In genomic region chrX:68175569-68175968, GRCh38 we compare ENCODE assay signal across 21 cellular contexts.
DNase-seq lines count a peak whose midpoint lies in the region; ATAC-seq and TF ChIP-seq lines count a peak whose summit lies in the region.
"Had no signal": no experiment of that assay in that cellular context is flagged by ENCODE, and none has a peak within 500 bp of the region (broad histone marks: within the 10 kb centered on the region; RNA-seq: fewer than 3 reads in every experiment).

No MANE protein-coding gene starts in this region.

- no peak overlapping the region for H3K4me3 Mint-ChIP-seq in activated T-helper 17 cell treated with anti-CD3 and anti-CD28 coated beads, Interleukin-2, amount 50 U/mL, for 72 hours
- H3K4me3 Mint-ChIP-seq: CD4-positive, CD25-positive, alpha-beta regulatory T cell; neural progenitor cell had no signal

- H3K4me1 ChIP-seq in heart left ventricle (peaks cover 0 to 2% (median 0%) of the 10 kb centered on the region in 12 donors), left ventricle myocardium inferior (peaks cover 4% of the 10 kb centered on the region), left lung (no peaks in the 10 kb centered on the region), Karpas-422 (ENCODE audit: low read length) (no peaks in the 10 kb centered on the region)
- H3K4me1 ChIP-seq: A549, neural progenitor cell had no signal

- no peaks in the 10 kb centered on the region for H3K27me3 Mint-ChIP-seq in activated T-helper 17 cell treated with anti-CD3 and anti-CD28 coated beads, Interleukin-2, amount 50 U/mL, for 72 hours
- H3K27me3 Mint-ChIP-seq: CD4-positive, CD25-positive, alpha-beta regulatory T cell had no signal

- H4K20me1 ChIP-seq in Karpas-422 (ENCODE audit: insufficient read depth, low read depth, low read length): no peaks in the 10 kb centered on the region

- TF ChIP-seq CTCF in heart left ventricle (IDR thresholded peaks at IDR 0.05) (no peak), left ventricle myocardium inferior (IDR thresholded peaks at IDR 0.05; ENCODE audit: borderline replicate concordance) (no peak), fibroblast of the aortic adventitia (IDR thresholded peaks at IDR 0.05; ENCODE audit: insufficient read depth, low read length) (no peak), left lung (IDR thresholded peaks at IDR 0.05) (no peak)

- no peak overlapping the region for H3K27ac Mint-ChIP-seq in activated T-helper 17 cell treated with anti-CD3 and anti-CD28 coated beads, Interleukin-2, amount 50 U/mL, for 72 hours
- H3K27ac Mint-ChIP-seq: CD4-positive, CD25-positive, alpha-beta regulatory T cell; neural progenitor cell had no signal

- 44 to 63% (median 55%) methylated on average over 3 of the region's 3 CpGs for whole genome bisulfite sequencing in heart left ventricle, 4 donors

- no peak overlapping the region for H3K4me2 ChIP-seq in Karpas-422 (ENCODE audit: low read depth, low read length, poor library complexity, severe bottlenecking)
- H3K4me2 ChIP-seq: A549, neural progenitor cell had no signal

- H3K4me1 Mint-ChIP-seq in activated T-helper 17 cell treated with anti-CD3 and anti-CD28 coated beads, Interleukin-2, amount 50 U/mL, for 72 hours: no peaks in the 10 kb centered on the region
- H3K4me1 Mint-ChIP-seq: neural progenitor cell had no signal

- no peaks in the 10 kb centered on the region for H3K9me2 ChIP-seq in Karpas-422 (replicated peaks; ENCODE audit: insufficient read depth, low read length)

- H3K9me3 ChIP-seq in heart left ventricle: peaks cover 0 to 5% (median 0%) of the 10 kb centered on the region in 12 donors
- H3K9me3 ChIP-seq in left ventricle myocardium inferior (replicated peaks): no peaks in the 10 kb centered on the region
- H3K9me3 ChIP-seq in left lung: peaks cover 0 to 4% of the 10 kb centered on the region in 2 donors
- no peaks in the 10 kb centered on the region for H3K9me3 ChIP-seq in Karpas-422 (ENCODE audit: low read length)
- H3K9me3 ChIP-seq: A549 had no signal

- H3K36me3 ChIP-seq in heart left ventricle (no peaks in the 10 kb centered on the region), left ventricle myocardium inferior (no peaks in the 10 kb centered on the region), left lung (no peaks in the 10 kb centered on the region), Karpas-422 (ENCODE audit: insufficient read depth, low read length) (no peaks in the 10 kb centered on the region)
- H3K36me3 ChIP-seq: neural progenitor cell had no signal

- no peak overlapping the region for H2AFZ ChIP-seq in Karpas-422 (ENCODE audit: low read length)
- H2AFZ ChIP-seq: neural progenitor cell had no signal

- H3K27ac ChIP-seq in heart left ventricle (no peak overlapping the region), left ventricle myocardium inferior (replicated peaks) (no peak overlapping the region), left lung (no peak overlapping the region), Karpas-422 (ENCODE audit: low read length) (no peak overlapping the region)
- H3K27ac ChIP-seq: A549, neural progenitor cell, SK-N-MC had no signal

- no peak overlapping the region for H3K9ac ChIP-seq in Karpas-422 (ENCODE audit: low read length)
- H3K9ac ChIP-seq: neural progenitor cell had no signal

- TF ChIP-seq POLR2A in heart left ventricle (IDR thresholded peaks at IDR 0.05): no peak

- no peaks in the 10 kb centered on the region for H3K79me2 ChIP-seq in Karpas-422 (ENCODE audit: low read length)

- H3K27me3 ChIP-seq in heart left ventricle (peaks cover 0 to 5% (median 0%) of the 10 kb centered on the region in 9 donors), left ventricle myocardium inferior (ENCODE audit: low read depth) (no peaks in the 10 kb centered on the region), left lung (peaks cover 0 to 4% of the 10 kb centered on the region in 2 donors), Karpas-422 (ENCODE audit: low read length) (no peaks in the 10 kb centered on the region)
- H3K27me3 ChIP-seq: neural progenitor cell had no signal

- ATAC-seq in heart left ventricle: peak in 3 of 4 donors; percentile 46 to 63 (median 55)
- ATAC-seq in activated T-helper 17 cell treated with anti-CD3 and anti-CD28 coated beads, Interleukin-2, amount 50 U/mL, for 72 hours (replicated peaks): peak; percentile 31
- ATAC-seq in left lung: no peak
- ATAC-seq: A549, right cardiac atrium had no signal

- H3K4me3 ChIP-seq in heart left ventricle (no peak overlapping the region), left ventricle myocardium inferior (no peak overlapping the region), fibroblast of the aortic adventitia (ENCODE audit: low read depth, low read length) (no peak overlapping the region), left lung (no peak overlapping the region), Karpas-422 (ENCODE audit: low read length) (no peak overlapping the region)
- H3K4me3 ChIP-seq: A549, neural progenitor cell, SK-N-MC had no signal

- H3K9me3 Mint-ChIP-seq in activated T-helper 17 cell treated with anti-CD3 and anti-CD28 coated beads, Interleukin-2, amount 50 U/mL, for 72 hours: no peaks in the 10 kb centered on the region

- H3K36me3 Mint-ChIP-seq in activated T-helper 17 cell treated with anti-CD3 and anti-CD28 coated beads, Interleukin-2, amount 50 U/mL, for 72 hours (ENCODE audit: low read depth): no peaks in the 10 kb centered on the region
- H3K36me3 Mint-ChIP-seq: CD4-positive, CD25-positive, alpha-beta regulatory T cell; neural progenitor cell had no signal

- intact Hi-C loops in heart left ventricle (cut with DNase I) (no loop called here), left ventricle myocardium inferior (cut with micrococcal nuclease) (no loop called here), left lung (cut with DNase I) (no loop called here)

- no peak for DNase-seq in heart left ventricle
- DNase-seq in left ventricle myocardium inferior: no peak
- peak; percentile 69 for DNase-seq in fibroblast of the aortic adventitia (ENCODE audit: low read depth)
- DNase-seq in stromal cell of bone marrow (ENCODE audit: low read depth): peak; percentile 59
- no peak for DNase-seq in left lung
- DNase-seq in NK-92 treated with Interleukin-12 subunit alpha and Interleukin-12 subunit beta, amount 100 ng/mL, for 24 hours (lab: John Stamatoyannopoulos, UW): no peak
- no peak for DNase-seq in Karpas-422
- DNase-seq: activated CD4-positive, alpha-beta T cell treated with anti-CD3 and anti-CD28 coated beads for 1 hour; activated gamma-delta T cell treated with Interleukin-2 at 50 U/mL for 16 hours; anterior cingulate cortex; CD4-positive, CD25-positive, alpha-beta regulatory T cell; DND-41; head of caudate nucleus; NCI-H524; right cardiac atrium; stimulated activated CD4-positive, alpha-beta T cell treated with anti-CD3 and anti-CD28 coated beads, Interleukin-1b, Interleukin-23, amount 100 ng/mL, for 48 hours; T-helper 9 cell had no signal

Comparison
In these comparisons a context has a peak if more than half of its experiments do, and no peak if none do; other contexts are left out.
1. DNase-seq: peak in fibroblast of the aortic adventitia (single experiment) and stromal cell of bone marrow (single experiment); none in heart left ventricle (0 of 5), left ventricle myocardium inferior (single experiment), left lung (0 of 2), NK-92 treated with Interleukin-12 subunit alpha and Interleukin-12 subunit beta, amount 100 ng/mL, for 24 hours (single experiment) and Karpas-422 (single experiment).